11 cellular contexts compared by ENCODE assay signal in genomic region chr1:157044326-157044725, GRCh38. TPM values are rescaled to one million over a fixed set of nuclear protein-coding genes. Genes with fewer than 3 reads are reported as not detected.
DNase-seq lines count a peak whose midpoint lies in the region; ATAC-seq and TF ChIP-seq lines count a peak whose summit lies in the region.
"Had no signal": no experiment of that assay in that cellular context is flagged by ENCODE, and none has a peak within 500 bp of the region (broad histone marks: within the 10 kb centered on the region; RNA-seq: fewer than 3 reads in every experiment).

No MANE protein-coding gene starts in this region.

- DNase-seq in GM23248 (peak; percentile 20), WTC11 (ENCODE audit: low spot score) (no peak), globus pallidus (ENCODE audit: low spot score) (no peak), H4 (ENCODE audit: low spot score) (no peak), DMS153 treated with DMSO at 0.1 percent for 48 hours (lab: John Stamatoyannopoulos, UW; ENCODE audit: unreplicated experiment) (no peak)
- DNase-seq: NCI-H1048, T-helper 9 cell had no signal

- H3K4me1 ChIP-seq in GM23248 (ENCODE audit: insufficient read depth) = peaks cover 39% of the 10 kb centered on the region
- peaks cover 24% of the 10 kb centered on the region for H3K4me1 ChIP-seq in iPS-15b (ENCODE audit: control insufficient read depth, insufficient read depth, low read length)
- H3K4me1 ChIP-seq in skeletal muscle satellite cell (ENCODE audit: control insufficient read depth, insufficient read depth, low read length) = peaks cover 35% of the 10 kb centered on the region

- TF ChIP-seq CTCF in WTC11 (IDR thresholded peaks at IDR 0.05) = no peak

- H3K4me3 ChIP-seq in GM23248 (peak overlapping the region; percentile 90), iPS-15b (ENCODE audit: low read depth, low read length) (peak overlapping the region; percentile 89), skeletal muscle satellite cell (ENCODE audit: low read length) (peak overlapping the region; percentile 96)

- H3K4me1 Mint-ChIP-seq in WTC11 = peaks cover 63% of the 10 kb centered on the region

- H4K20me1 ChIP-seq in GM23248 (ENCODE audit: insufficient read depth) = peaks cover 5% of the 10 kb centered on the region

- H3K27me3 ChIP-seq in GM23248 (replicated peaks; ENCODE audit: insufficient read depth) (no peaks in the 10 kb centered on the region), iPS-15b (ENCODE audit: control insufficient read depth, insufficient read depth, low read length) (no peaks in the 10 kb centered on the region), skeletal muscle satellite cell (ENCODE audit: control insufficient read depth, insufficient read depth, low read length) (no peaks in the 10 kb centered on the region)

- H2AFZ ChIP-seq in GM23248 = peak overlapping the region; percentile 89; the same call in 1 of the 2 replicates

- H3K9me3 Mint-ChIP-seq in WTC11 = no peaks in the 10 kb centered on the region
- H3K9me3 Mint-ChIP-seq: activated naive CD4-positive, alpha-beta T cell treated with anti-CD3 and anti-CD28 coated beads, Interleukin-2, amount 50 U/mL, for 72 hours had no signal

- no peaks in the 10 kb centered on the region for H3K9me3 ChIP-seq in GM23248 (ENCODE audit: low read depth)
- H3K9me3 ChIP-seq in iPS-15b (ENCODE audit: control insufficient read depth, insufficient read depth, low read length) = no peaks in the 10 kb centered on the region
- no peaks in the 10 kb centered on the region for H3K9me3 ChIP-seq in skeletal muscle satellite cell (replicated peaks; ENCODE audit: low read length)

- H3K4me2 ChIP-seq in GM23248 (ENCODE audit: unreplicated experiment) (peak overlapping the region; percentile 98), skeletal muscle satellite cell (ENCODE audit: low read length) (peak overlapping the region; percentile 86)

- H3K9me2 ChIP-seq in GM23248 (ENCODE audit: insufficient read depth) = no peaks in the 10 kb centered on the region

- H3K36me3 ChIP-seq in GM23248 (ENCODE audit: low read depth) (no peaks in the 10 kb centered on the region), iPS-15b (ENCODE audit: control insufficient read depth, insufficient read depth, low read length) (no peaks in the 10 kb centered on the region), skeletal muscle satellite cell (ENCODE audit: insufficient read depth, low read length) (no peaks in the 10 kb centered on the region)

- WGBS in GM23248 (ENCODE audit: low coverage in 1 of 2, low lambda C conversion rate in 2 of 2, missing lambda C conversion rate in 2 of 2), 2 experiments = 17 to 19% methylated on average over 6 of the region's 6 CpGs

- H3K36me3 Mint-ChIP-seq in WTC11 = peaks cover 3% of the 10 kb centered on the region; the same call in 1 of the 2 replicates

- H3K9ac ChIP-seq in GM23248 (peak overlapping the region; percentile 96), iPS-15b (ENCODE audit: low read depth, low read length) (peak overlapping the region; percentile 28), skeletal muscle satellite cell (ENCODE audit: low read depth, low read length) (peak overlapping the region; percentile 98)

- peak overlapping the region; percentile 83; the same call in 1 of the 2 replicates for H3K27ac ChIP-seq in GM23248

- ATAC-seq in WTC11 = no peak
- no peak for ATAC-seq in GM18873 (IDR thresholded peaks at IDR 0.05; ENCODE audit: low FRiP score, unreplicated experiment)
- ATAC-seq: activated naive CD4-positive, alpha-beta T cell treated with anti-CD3 and anti-CD28 coated beads, Interleukin-2, amount 50 U/mL, for 72 hours had no signal

- peaks cover 57% of the 10 kb centered on the region for H3K79me2 ChIP-seq in GM23248 (ENCODE audit: insufficient read depth)

- peak overlapping the region; percentile 87 for H3K4me3 Mint-ChIP-seq in WTC11

- CTCF ChIA-PET in WTC11 (lab: Charles Lee) = interaction anchor here (1.1 to 1.8 kb wide), 4 partner anchors 30 to 112 kb away, joined by 3 to 8 read pairs (median 6); no protein-coding TSS in a partner anchor

- peak overlapping the region; percentile 60; the same call in 1 of the 2 replicates for H3K27ac Mint-ChIP-seq in WTC11
- H3K27ac Mint-ChIP-seq: activated naive CD4-positive, alpha-beta T cell treated with anti-CD3 and anti-CD28 coated beads, Interleukin-2, amount 50 U/mL, for 72 hours had no signal

- H3F3A ChIP-seq in GM23248 (ENCODE audit: insufficient read depth) = 0 out of 2 replicates have a peak, but pooled peaks cover 15% of the 10 kb centered on the region

- H3K27me3 Mint-ChIP-seq in WTC11 (ENCODE audit: low read depth) = no peaks in the 10 kb centered on the region

- POLR2A ChIA-PET in WTC11 (lab: Charles Lee) = interaction anchor here (0.5 kb wide), 1 partner anchor 43 kb away, joined by 3 read pairs; no protein-coding TSS in a partner anchor

- in situ Hi-C loops in GM23248 (cut with MboI) = no loop called here

TF ChIP-seq in WTC11, 78 proteins besides CTCF, POLR2A, EP300 and RAD21:
- TF ChIP-seq NR3C1 (CRISPR knock-in tag; conservative IDR thresholded peaks at IDR 0.05; ENCODE audit: low read depth) = no peak
- TF ChIP-seq ZNF512 (CRISPR knock-in tag; IDR thresholded peaks at IDR 0.05; ENCODE audit: borderline replicate concordance) = no peak
- TF ChIP-seq MAX (CRISPR knock-in tag; IDR thresholded peaks at IDR 0.05) = no peak
- TF ChIP-seq ATF2 (CRISPR knock-in tag; IDR thresholded peaks at IDR 0.05; ENCODE audit: borderline replicate concordance, low read depth) = no peak
- no peak for TF ChIP-seq ATF1 (CRISPR knock-in tag; IDR thresholded peaks at IDR 0.05)
TF ChIP-seq in WTC11: peak in this region for 0.

RNA-seq across cellular contexts. Expression of gene ARHGEF11, which starts 1.2 kb away (rescaled TPM):
- 23.0 and 26.6 TPM in 2 replicates for total RNA-seq in GM23248 (2014; rRNA removed; shearing (Covaris generic))
- polyA plus RNA-seq in GM23248 (2016; fragmentation: Nextera tagmentation; extraction: Ambion mirVana) = 11.0 and 13.3 TPM in 2 replicates
- total RNA-seq in WTC11 (2021) = 31.8 to 38.1 TPM (median 32.8 TPM) in 3 replicates
- total RNA-seq in skeletal muscle satellite cell (2012; rRNA removed) = 17.0 and 24.8 TPM in 2 replicates
- total RNA-seq in H4 (2014; rRNA removed; shearing (Covaris generic)) = 12.2 and 12.6 TPM in 2 replicates

RNA-seq across cellular contexts. Expression of gene ETV3L, which starts 55.3 kb away (rescaled TPM):
- not detected in 2 replicates for total RNA-seq in GM23248 (2014; rRNA removed; shearing (Covaris generic))
- polyA plus RNA-seq in GM23248 (2016; fragmentation: Nextera tagmentation; extraction: Ambion mirVana) = not detected in 2 replicates
- total RNA-seq in WTC11 (2021) = 0.13 to 0.30 TPM (median 0.25 TPM) in 3 replicates
- total RNA-seq in skeletal muscle satellite cell (2012; rRNA removed) = not detected in 2 replicates
- not detected in 2 replicates for total RNA-seq in H4 (2014; rRNA removed; shearing (Covaris generic))
- total RNA-seq: activated naive CD4-positive, alpha-beta T cell treated with anti-CD3 and anti-CD28 coated beads, Interleukin-2, amount 50 U/mL, for 72 hours had no signal

Comparison
In these comparisons a context has a peak if more than half of its experiments do, and no peak if none do; other contexts are left out.
1. H3K9ac ChIP-seq: peak in every context shown above with its lines; median percentile 98 in skeletal muscle satellite cell; 96 in GM23248; 28 in iPS-15b.